In the genomic region with DNA sequence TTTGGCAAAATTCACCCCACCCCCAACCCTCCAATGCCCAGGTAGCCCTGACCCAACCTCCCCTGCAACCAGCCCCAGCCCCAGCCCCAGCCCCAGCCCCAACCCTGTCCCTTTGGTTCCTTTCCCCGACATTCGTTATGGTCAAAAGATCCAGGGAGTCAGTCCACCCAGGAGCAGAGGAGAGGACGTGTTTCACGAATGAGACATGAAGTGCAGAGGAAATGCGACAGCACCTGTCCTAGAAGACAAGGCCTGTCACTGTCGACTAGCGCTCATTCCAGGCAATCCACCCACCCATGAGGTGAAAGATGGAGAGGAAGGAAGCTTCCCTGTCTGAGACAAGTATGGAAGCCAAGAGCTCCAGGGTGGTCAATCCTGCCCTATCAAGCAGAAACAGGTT, we compare ENCODE assay signal across 27 cellular contexts.
"Had no signal": no experiment of that assay in that cellular context is flagged by ENCODE, and none has a peak within 500 bp of the region (broad histone marks: within the 10 kb centered on the region; RNA-seq: fewer than 3 reads in every experiment).

No MANE protein-coding gene starts in this region.

- H3K9me3 ChIP-seq: pancreas, psoas muscle, right lobe of liver, testis, tibial artery, transverse colon, uterus had no signal

- H3K9me3 Mint-ChIP-seq: stimulated activated memory B cell treated with anti-CD40 and anti-IgM and Interleukin-4, amounts not matched to agents 10 μg/mL and 1 μg/mL and 100 μg/mL, for 72 hours had no signal

- H3K36me3 ChIP-seq: neural progenitor cell, pancreas, right lobe of liver, sigmoid colon, suprapubic skin, tibial artery, transverse colon, upper lobe of left lung, uterus had no signal

- H3K36me3 Mint-ChIP-seq: stimulated activated memory B cell treated with anti-CD40 and anti-IgM and Interleukin-4, amounts not matched to agents 10 μg/mL and 1 μg/mL and 100 μg/mL, for 72 hours had no signal

- H3K4me3 Mint-ChIP-seq: natural killer cell; nephron; neural progenitor cell; stimulated activated memory B cell treated with anti-CD40 and anti-IgM and Interleukin-4, amounts not matched to agents 10 μg/mL and 1 μg/mL and 100 μg/mL, for 72 hours; stimulated activated naive CD8-positive, alpha-beta T cell treated with anti-CD3 and anti-CD28 coated beads, Interleukin-15, amount 100 ng/mL, for 72 hours had no signal

- H3K4me1 ChIP-seq: neural progenitor cell, pancreas, psoas muscle, right lobe of liver, sigmoid colon, suprapubic skin, testis, tibial artery, transverse colon, upper lobe of left lung, uterus had no signal

- DNase-seq: naive thymus-derived CD4-positive, alpha-beta T cell; natural killer cell; occipital lobe; pancreas; psoas muscle; right lobe of liver; sigmoid colon; small intestine; stimulated activated CD4-positive, alpha-beta T cell treated with anti-CD3 and anti-CD28 coated beads, Interleukin-1b, Interleukin-23, amount 100 ng/mL, for 48 hours; stimulated activated CD4-positive, alpha-beta T cell treated with anti-CD3 and anti-CD28 coated beads, Interleukin-4, amount 100 ng/mL, for 1 hour; stimulated activated CD4-positive, alpha-beta T cell treated with anti-CD3 and anti-CD28 coated beads, Interleukin-4, amount 100 ng/mL, for 4 hours; stimulated activated CD8-positive, alpha-beta memory T cell treated with anti-CD3 and anti-CD28 coated beads, Interleukin-4, amount 100 ng/mL, for 48 hours; stimulated activated naive CD4-positive, alpha-beta T cell; stimulated activated naive CD8-positive, alpha-beta T cell treated with anti-CD3 and anti-CD28 coated beads, Interleukin-15, amount 100 ng/mL, for 72 hours; stimulated activated naive CD8-positive, alpha-beta T cell treated with anti-CD3 and anti-CD28 coated beads, Interleukin-15, Interleukin-2, amounts not matched to agents 100 U/mL and 50 U/mL, for 24 hours; substantia nigra; testis; transverse colon; upper lobe of left lung; uterus had no signal

- H3K27ac ChIP-seq: neural progenitor cell, pancreas, psoas muscle, right lobe of liver, sigmoid colon, suprapubic skin, testis, tibial artery, transverse colon, upper lobe of left lung, uterus had no signal

- ATAC-seq: naive thymus-derived CD4-positive, alpha-beta T cell; natural killer cell; pancreas; psoas muscle; right cardiac atrium; right lobe of liver; stimulated activated memory B cell treated with anti-CD40 and anti-IgM and Interleukin-4, amounts not matched to agents 10 μg/mL and 1 μg/mL and 100 μg/mL, for 72 hours; stimulated activated naive CD8-positive, alpha-beta T cell treated with anti-CD3 and anti-CD28 coated beads, Interleukin-15, amount 100 ng/mL, for 72 hours; stimulated activated naive CD8-positive, alpha-beta T cell treated with anti-CD3 and anti-CD28 coated beads, Interleukin-15, Interleukin-2, amounts not matched to agents 100 U/mL and 50 U/mL, for 24 hours had no signal

- H3K4me1 Mint-ChIP-seq: natural killer cell; nephron; neural progenitor cell; stimulated activated memory B cell treated with anti-CD40 and anti-IgM and Interleukin-4, amounts not matched to agents 10 μg/mL and 1 μg/mL and 100 μg/mL, for 72 hours had no signal

- H3K4me3 ChIP-seq: neural progenitor cell, pancreas, psoas muscle, right lobe of liver, sigmoid colon, suprapubic skin, testis, tibial artery, transverse colon, upper lobe of left lung, uterus had no signal

- H3K27me3 ChIP-seq: neural progenitor cell, pancreas, right lobe of liver, sigmoid colon, suprapubic skin, testis, tibial artery, transverse colon, upper lobe of left lung, uterus had no signal

- H3K27me3 Mint-ChIP-seq: naive thymus-derived CD4-positive, alpha-beta T cell; progenitor cell of endocrine pancreas; stimulated activated memory B cell treated with anti-CD40 and anti-IgM and Interleukin-4, amounts not matched to agents 10 μg/mL and 1 μg/mL and 100 μg/mL, for 72 hours; stimulated activated naive CD8-positive, alpha-beta T cell treated with anti-CD3 and anti-CD28 coated beads, Interleukin-15, amount 100 ng/mL, for 72 hours had no signal
